ENCODE assay signal across 8 cellular contexts in genomic region chr19:3028305-3029069, GRCh38. TPM values are rescaled to one million over a fixed set of nuclear protein-coding genes. Genes with fewer than 3 reads are reported as not detected.
DNase-seq lines count a peak whose midpoint lies in the region; ATAC-seq and TF ChIP-seq lines count a peak whose summit lies in the region.

No MANE protein-coding gene starts in this region.

- H3K9me3 ChIP-seq in Loucy (ENCODE audit: insufficient read depth, low read depth, low read length) (no peaks in the 10 kb centered on the region), colonic mucosa (no peaks in the 10 kb centered on the region), mononuclear cell (ENCODE audit: low read depth, low read length) (no peaks in the 10 kb centered on the region)

- H2AFZ ChIP-seq in Loucy (ENCODE audit: low read length) = peak overlapping the region; percentile 46; the same call in 1 of the 2 replicates

- POLR2A ChIA-PET in AG04449 (lab: Yijun Ruan, JAX) = no interaction called here

- no peaks in the 10 kb centered on the region for H4K20me1 ChIP-seq in Loucy (ENCODE audit: insufficient read depth, low read length, poor library complexity, severe bottlenecking)

- H3K4me3 ChIP-seq in AG04449 (ENCODE audit: low read depth, low read length) (peak overlapping the region; percentile 36), Loucy (ENCODE audit: low read length, poor library complexity, severe bottlenecking) (peak overlapping the region; percentile 61), colonic mucosa (peak overlapping the region; percentile 52), mononuclear cell (ENCODE audit: low read length) (peak overlapping the region; percentile 24)

- TF ChIP-seq CTCF in AG04449 (IDR thresholded peaks at IDR 0.05; ENCODE audit: insufficient read depth, low read length, missing control alignments) (no peak), Loucy (conservative IDR thresholded peaks at IDR 0.05; ENCODE audit: low read length) (no peak), colonic mucosa (IDR thresholded peaks at IDR 0.05) (no peak), foreskin keratinocyte (conservative IDR thresholded peaks at IDR 0.05) (no peak)

- H3K9ac ChIP-seq in Loucy (ENCODE audit: low read depth, low read length, poor library complexity, severe bottlenecking) (no peak overlapping the region), colonic mucosa (ENCODE audit: low read depth in 2 of 2, low read length in 2 of 2) (peak overlapping the region; percentile 78 to 79)

- H3F3A ChIP-seq in Loucy (ENCODE audit: low read depth) = no peaks in the 10 kb centered on the region

- CTCF ChIA-PET in AG04449 (lab: Yijun Ruan, JAX) = interaction anchor here (0.8 kb wide), 1 partner anchor 71 kb away, joined by 3 read pairs; no protein-coding TSS in a partner anchor

- H3K27ac ChIP-seq in colonic mucosa = no peak overlapping the region
- no peak overlapping the region for H3K27ac ChIP-seq in foreskin keratinocyte

- no peaks in the 10 kb centered on the region for H3K79me2 ChIP-seq in Loucy (ENCODE audit: insufficient read depth, low read length)

- intact Hi-C loops in colonic mucosa (cut with DNase I) = loop anchor here (5.0 kb wide), 1 partner anchor 74 kb away; no protein-coding TSS in a partner anchor

- H3K4me2 ChIP-seq in Loucy (ENCODE audit: low read depth, low read length, poor library complexity, severe bottlenecking) = peak overlapping the region; percentile 84

- H3K9me2 ChIP-seq in Loucy (replicated peaks; ENCODE audit: low read depth, low read length) = no peaks in the 10 kb centered on the region

- no peak for DNase-seq in AG04449 (ENCODE audit: low read depth, low spot score)
- DNase-seq in colonic mucosa = peak; percentile 39
- DNase-seq in activated effector memory CD4-positive, alpha-beta T cell treated with anti-CD3 and anti-CD28 coated beads, Interleukin-2, amount 50 U/mL, for 16 hours = no peak
- no peak for DNase-seq in foreskin keratinocyte
- DNase-seq in DMS114 treated with DMSO at 0.1 percent for 48 hours (lab: John Stamatoyannopoulos, UW; ENCODE audit: unreplicated experiment) = no peak

- no peak for ATAC-seq in GM19455 (IDR thresholded peaks at IDR 0.05; ENCODE audit: unreplicated experiment)
- no peak for ATAC-seq in foreskin keratinocyte

- H3K4me1 ChIP-seq in Loucy (ENCODE audit: insufficient read depth, low read length, poor library complexity, severe bottlenecking) = peaks cover 8% of the 10 kb centered on the region
- peaks cover 3% of the 10 kb centered on the region for H3K4me1 ChIP-seq in colonic mucosa
- peaks cover 8% of the 10 kb centered on the region for H3K4me1 ChIP-seq in mononuclear cell (ENCODE audit: insufficient read depth, low read length)
- no peaks in the 10 kb centered on the region for H3K4me1 ChIP-seq in foreskin keratinocyte

- H3K36me3 ChIP-seq in Loucy (ENCODE audit: insufficient read depth, low read length) = no peaks in the 10 kb centered on the region
- H3K36me3 ChIP-seq in colonic mucosa = no peaks in the 10 kb centered on the region

- H3K27me3 ChIP-seq in Loucy (ENCODE audit: insufficient read depth, low read length, poor library complexity, severe bottlenecking) (peaks cover 6% of the 10 kb centered on the region), colonic mucosa (no peaks in the 10 kb centered on the region), mononuclear cell (ENCODE audit: insufficient read depth, low read length) (peaks cover 42% of the 10 kb centered on the region), foreskin keratinocyte (peaks cover 41% of the 10 kb centered on the region)

RNA-seq across cellular contexts. Expression of gene TLE2, which starts 0.6 kb away (rescaled TPM):
- total RNA-seq in colonic mucosa (10 to 100 TPM; 42.8 to 52.4 TPM), mononuclear cell (4.4 TPM), foreskin keratinocyte (1.4 and 1.8 TPM in 2 replicates)
- 1.8 and 2.5 TPM in 2 replicates for polyA plus RNA-seq in foreskin keratinocyte

RNA-seq across cellular contexts. Expression of gene TLE5, which starts 33.8 kb away (rescaled TPM):
- 100 to 1,000 TPM; 407 to 409 TPM for total RNA-seq in colonic mucosa
- 551 TPM for total RNA-seq in mononuclear cell
- total RNA-seq in foreskin keratinocyte = 343 TPM in 2 replicates
- polyA plus RNA-seq in foreskin keratinocyte = 417 and 421 TPM in 2 replicates

RNA-seq across cellular contexts. Expression of gene TLE6, which starts 51.1 kb away (rescaled TPM):
- total RNA-seq in colonic mucosa (1 to 10 TPM; 2.9 to 3.8 TPM), mononuclear cell (not detected), foreskin keratinocyte (0.35 and 0.61 TPM in 2 replicates)
- 0.47 and 1.2 TPM in 2 replicates for polyA plus RNA-seq in foreskin keratinocyte
